ENCODE assay signal across 8 cellular contexts in the genomic region with DNA sequence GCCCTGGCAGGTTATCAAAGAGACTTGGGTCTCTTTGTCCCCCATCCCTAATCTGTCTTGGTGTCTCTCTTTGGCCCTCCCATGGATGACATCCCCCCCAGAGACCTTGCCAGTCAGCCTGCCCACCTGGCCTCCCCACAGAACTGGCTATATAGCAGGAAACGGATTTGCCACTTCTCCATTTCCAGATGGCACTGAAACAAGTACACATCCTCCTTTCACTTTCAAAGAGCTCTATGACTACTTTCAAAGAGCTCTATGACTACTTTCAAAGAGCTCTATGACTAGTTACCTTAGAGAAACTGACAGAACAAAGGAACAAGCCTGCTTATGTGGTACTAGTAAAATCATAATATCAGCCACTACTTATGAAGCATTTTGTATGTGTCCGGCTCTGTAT.
A peak's percentile ranks its signal among the peaks of the same experiment; 100 is the strongest.
DNase-seq lines count a peak whose midpoint lies in the region; ATAC-seq and TF ChIP-seq lines count a peak whose summit lies in the region.

No MANE protein-coding gene starts in this region.

- POLR2A ChIA-PET in activated CD4-positive, alpha-beta T cell treated with anti-CD3 and anti-CD28 coated beads for 36 hours (lab: Charles Lee), result interaction anchor here (0.6 kb wide), 3 partner anchors 42 to 178 kb away, joined by 3 to 4 read pairs (median 3); no protein-coding TSS in a partner anchor

- peaks cover 57 to 60% of the 10 kb centered on the region in 2 experiments for H3K4me1 ChIP-seq in neutrophil (ENCODE audit: control insufficient read depth in 1 of 2, insufficient read depth in 1 of 2, low read depth in 1 of 2, low read length in 1 of 2)
- peaks cover 13% of the 10 kb centered on the region for H3K4me1 ChIP-seq in foreskin keratinocyte

- peak; percentile 97 for ATAC-seq in activated CD4-positive, alpha-beta T cell treated with anti-CD3 and anti-CD28 coated beads for 36 hours
- ATAC-seq in HG02610 (IDR thresholded peaks at IDR 0.05; ENCODE audit: unreplicated experiment) (peak; percentile 98), foreskin keratinocyte (no peak)

- H3K36me3 Mint-ChIP-seq in activated CD4-positive, alpha-beta T cell treated with anti-CD3 and anti-CD28 coated beads for 36 hours (ENCODE audit: low read depth), result no peaks in the 10 kb centered on the region

- intact Hi-C loops in activated CD4-positive, alpha-beta T cell treated with anti-CD3 and anti-CD28 coated beads for 36 hours (cut with DNase I, micrococcal nuclease), result loop anchor here (2.0 kb wide), 2 partner anchors 28 to 120 kb away; no protein-coding TSS in a partner anchor

- no peaks in the 10 kb centered on the region for H3K27me3 ChIP-seq in neutrophil
- no peaks in the 10 kb centered on the region for H3K27me3 ChIP-seq in foreskin keratinocyte

- no peak overlapping the region for H3K4me3 Mint-ChIP-seq in activated CD4-positive, alpha-beta T cell treated with anti-CD3 and anti-CD28 coated beads for 36 hours

- DNase-seq in activated CD4-positive, alpha-beta T cell treated with anti-CD3 and anti-CD28 coated beads for 36 hours, result peak; percentile 34
- DNase-seq in activated CD4-positive, alpha-beta T cell treated with anti-CD3 and anti-CD28 coated beads for 4 hours, result no peak
- DNase-seq in MV-4-11 (lab: John Stamatoyannopoulos, UW) (peak; percentile 95), SK-N-DZ (ENCODE audit: low spot score) (no peak), HUDEP-2 (lab: John Stamatoyannopoulos, UW; ENCODE audit: unreplicated experiment in 76 of 76) (no peak), foreskin keratinocyte (no peak)

- peak overlapping the region; percentile 58 for H3K27ac Mint-ChIP-seq in activated CD4-positive, alpha-beta T cell treated with anti-CD3 and anti-CD28 coated beads for 36 hours

- TF ChIP-seq CTCF in neutrophil (IDR thresholded peaks at IDR 0.05) (no peak), foreskin keratinocyte (conservative IDR thresholded peaks at IDR 0.05) (no peak)

- H3K27ac ChIP-seq in neutrophil (peak overlapping the region; percentile 79), foreskin keratinocyte (no peak overlapping the region)

- H3K27me3 Mint-ChIP-seq in activated CD4-positive, alpha-beta T cell treated with anti-CD3 and anti-CD28 coated beads for 36 hours, result no peaks in the 10 kb centered on the region

- CTCF ChIA-PET in activated CD4-positive, alpha-beta T cell treated with anti-CD3 and anti-CD28 coated beads for 36 hours (lab: Charles Lee), result interaction anchor here (0.6 to 1.5 kb wide), 4 partner anchors 33 to 394 kb away, joined by 3 to 6 read pairs (median 4); partner anchors contain the start of gene SCOC

- no peaks in the 10 kb centered on the region for H3K9me3 ChIP-seq in neutrophil

- peaks cover 28% of the 10 kb centered on the region for H3K4me1 Mint-ChIP-seq in activated CD4-positive, alpha-beta T cell treated with anti-CD3 and anti-CD28 coated beads for 36 hours

- H3K4me3 ChIP-seq in neutrophil (ENCODE audit: low read depth in 1 of 2, low read length in 1 of 2), result peak overlapping the region in 1 of 2 experiments; percentile 33

- no peaks in the 10 kb centered on the region for H3K9me3 Mint-ChIP-seq in activated CD4-positive, alpha-beta T cell treated with anti-CD3 and anti-CD28 coated beads for 36 hours (ENCODE audit: low read depth)

- H3K36me3 ChIP-seq in neutrophil, result no peaks in the 10 kb centered on the region

Comparison
In these comparisons a context has a peak if more than half of its experiments do, and no peak if none do; other contexts are left out.
1. DNase-seq: peak in activated CD4-positive, alpha-beta T cell treated with anti-CD3 and anti-CD28 coated beads for 36 hours (single experiment) and MV-4-11 (single experiment); none in activated CD4-positive, alpha-beta T cell treated with anti-CD3 and anti-CD28 coated beads for 4 hours (0 of 2), SK-N-DZ (single experiment), HUDEP-2 (0 of 76) and foreskin keratinocyte (0 of 2).